11 cellular contexts compared by ENCODE assay signal in genomic region chr10:26540601-26541000, GRCh38.
DNase-seq lines count a peak whose midpoint lies in the region; ATAC-seq and TF ChIP-seq lines count a peak whose summit lies in the region.
"Had no signal": no experiment of that assay in that cellular context is flagged by ENCODE, and none has a peak within 500 bp of the region (broad histone marks: within the 10 kb centered on the region; RNA-seq: fewer than 3 reads in every experiment).

No MANE protein-coding gene starts in this region.

- CTCF ChIA-PET in activated CD4-positive, alpha-beta T cell treated with anti-CD3 and anti-CD28 coated beads, Interleukin-2, amount 10 ng/mL, durations not matched to agents 7 days and 5 days (lab: Charles Lee): no interaction called here
- CTCF ChIA-PET in HEK293T (lab: Yijun Ruan, JAX): no interaction called here
- CTCF ChIA-PET in activated CD8-positive, alpha-beta T cell treated with anti-CD3 and anti-CD28 coated beads for 36 hours (lab: Charles Lee): interaction anchor here (1.4 kb wide), 1 partner anchor 12 kb away, joined by 4 read pairs; no protein-coding TSS in a partner anchor

- H3K9me3 Mint-ChIP-seq in activated CD4-positive, alpha-beta T cell treated with anti-CD3 and anti-CD28 coated beads, Interleukin-2, amount 10 ng/mL, durations not matched to agents 7 days and 5 days: no peaks in the 10 kb centered on the region
- no peaks in the 10 kb centered on the region for H3K9me3 Mint-ChIP-seq in activated CD8-positive, alpha-beta T cell treated with anti-CD3 and anti-CD28 coated beads for 36 hours
- no peaks in the 10 kb centered on the region for H3K9me3 Mint-ChIP-seq in stimulated activated memory B cell treated with anti-CD40 and anti-IgM and Interleukin-4, amounts not matched to agents 10 μg/mL and 1 μg/mL and 100 μg/mL, for 72 hours
- peaks cover 0 to 3% of the 10 kb centered on the region in 2 donors for H3K9me3 Mint-ChIP-seq in activated T-cell treated with anti-CD3 and anti-CD28 coated beads, Interleukin-2, amount 50 U/mL, for 72 hours

- no peaks in the 10 kb centered on the region for H3K27me3 Mint-ChIP-seq in activated CD4-positive, alpha-beta T cell treated with anti-CD3 and anti-CD28 coated beads, Interleukin-2, amount 10 ng/mL, durations not matched to agents 7 days and 5 days
- H3K27me3 Mint-ChIP-seq in activated CD8-positive, alpha-beta T cell treated with anti-CD3 and anti-CD28 coated beads for 36 hours: no peaks in the 10 kb centered on the region
- no peaks in the 10 kb centered on the region for H3K27me3 Mint-ChIP-seq in stimulated activated memory B cell treated with anti-CD40 and anti-IgM and Interleukin-4, amounts not matched to agents 10 μg/mL and 1 μg/mL and 100 μg/mL, for 72 hours
- no peaks in the 10 kb centered on the region for H3K27me3 Mint-ChIP-seq in activated T-cell treated with anti-CD3 and anti-CD28 coated beads, Interleukin-2, amount 50 U/mL, for 72 hours (ENCODE audit: low read depth)

- ATAC-seq in activated CD8-positive, alpha-beta T cell treated with anti-CD3 and anti-CD28 coated beads for 36 hours: peak; percentile 55
- ATAC-seq in stimulated activated memory B cell treated with anti-CD40 and anti-IgM and Interleukin-4, amounts not matched to agents 10 μg/mL and 1 μg/mL and 100 μg/mL, for 72 hours: peak; percentile 68
- no peak for ATAC-seq in HG03097 (IDR thresholded peaks at IDR 0.05; ENCODE audit: low FRiP score, unreplicated experiment)
- no peak for ATAC-seq in HG03045 (IDR thresholded peaks at IDR 0.05; ENCODE audit: unreplicated experiment)
- ATAC-seq in activated T-cell treated with anti-CD3 and anti-CD28 coated beads, Interleukin-2, amount 50 U/mL, for 72 hours (replicated peaks in 1 of 2): no peak
- ATAC-seq: gastroesophageal sphincter, Panc1 had no signal

- H3K27ac Mint-ChIP-seq in activated CD4-positive, alpha-beta T cell treated with anti-CD3 and anti-CD28 coated beads, Interleukin-2, amount 10 ng/mL, durations not matched to agents 7 days and 5 days: no peak overlapping the region
- peak overlapping the region; percentile 25 for H3K27ac Mint-ChIP-seq in activated CD8-positive, alpha-beta T cell treated with anti-CD3 and anti-CD28 coated beads for 36 hours
- H3K27ac Mint-ChIP-seq in stimulated activated memory B cell treated with anti-CD40 and anti-IgM and Interleukin-4, amounts not matched to agents 10 μg/mL and 1 μg/mL and 100 μg/mL, for 72 hours: peak overlapping the region; percentile 78
- H3K27ac Mint-ChIP-seq in activated T-cell treated with anti-CD3 and anti-CD28 coated beads, Interleukin-2, amount 50 U/mL, for 72 hours: no peak overlapping the region

- intact Hi-C loops in activated CD8-positive, alpha-beta T cell treated with anti-CD3 and anti-CD28 coated beads for 36 hours (cut with micrococcal nuclease): no loop called here

- H3K36me3 Mint-ChIP-seq in activated CD4-positive, alpha-beta T cell treated with anti-CD3 and anti-CD28 coated beads, Interleukin-2, amount 10 ng/mL, durations not matched to agents 7 days and 5 days (ENCODE audit: low read depth): peaks cover 60% of the 10 kb centered on the region
- H3K36me3 Mint-ChIP-seq in activated CD8-positive, alpha-beta T cell treated with anti-CD3 and anti-CD28 coated beads for 36 hours (ENCODE audit: low read depth): peaks cover 43% of the 10 kb centered on the region
- H3K36me3 Mint-ChIP-seq in stimulated activated memory B cell treated with anti-CD40 and anti-IgM and Interleukin-4, amounts not matched to agents 10 μg/mL and 1 μg/mL and 100 μg/mL, for 72 hours: peaks cover 61% of the 10 kb centered on the region
- H3K36me3 Mint-ChIP-seq in activated T-cell treated with anti-CD3 and anti-CD28 coated beads, Interleukin-2, amount 50 U/mL, for 72 hours (ENCODE audit: insufficient read depth in 2 of 2): peaks cover 5 to 20% of the 10 kb centered on the region in 2 donors

- POLR2A ChIA-PET in activated CD4-positive, alpha-beta T cell treated with anti-CD3 and anti-CD28 coated beads, Interleukin-2, amount 10 ng/mL, durations not matched to agents 7 days and 5 days (lab: Charles Lee): no interaction called here
- POLR2A ChIA-PET in HEK293T (lab: Yijun Ruan, JAX): no interaction called here
- POLR2A ChIA-PET in activated CD8-positive, alpha-beta T cell treated with anti-CD3 and anti-CD28 coated beads for 36 hours (lab: Charles Lee): no interaction called here

- no peak overlapping the region for H3K4me3 Mint-ChIP-seq in activated CD4-positive, alpha-beta T cell treated with anti-CD3 and anti-CD28 coated beads, Interleukin-2, amount 10 ng/mL, durations not matched to agents 7 days and 5 days
- H3K4me3 Mint-ChIP-seq in activated CD8-positive, alpha-beta T cell treated with anti-CD3 and anti-CD28 coated beads for 36 hours: no peak overlapping the region
- no peak overlapping the region for H3K4me3 Mint-ChIP-seq in stimulated activated memory B cell treated with anti-CD40 and anti-IgM and Interleukin-4, amounts not matched to agents 10 μg/mL and 1 μg/mL and 100 μg/mL, for 72 hours
- H3K4me3 Mint-ChIP-seq in activated T-cell treated with anti-CD3 and anti-CD28 coated beads, Interleukin-2, amount 50 U/mL, for 72 hours: no peak overlapping the region

- TF ChIP-seq CTCF in activated CD8-positive, alpha-beta T cell treated with anti-CD3 and anti-CD28 coated beads for 36 hours (IDR thresholded peaks at IDR 0.05): no peak

- H3K4me1 Mint-ChIP-seq in activated CD4-positive, alpha-beta T cell treated with anti-CD3 and anti-CD28 coated beads, Interleukin-2, amount 10 ng/mL, durations not matched to agents 7 days and 5 days: peaks cover 28% of the 10 kb centered on the region
- peaks cover 39% of the 10 kb centered on the region for H3K4me1 Mint-ChIP-seq in activated CD8-positive, alpha-beta T cell treated with anti-CD3 and anti-CD28 coated beads for 36 hours (ENCODE audit: low read depth)
- H3K4me1 Mint-ChIP-seq in stimulated activated memory B cell treated with anti-CD40 and anti-IgM and Interleukin-4, amounts not matched to agents 10 μg/mL and 1 μg/mL and 100 μg/mL, for 72 hours: peaks cover 48% of the 10 kb centered on the region
- peaks cover 23% of the 10 kb centered on the region for H3K4me1 Mint-ChIP-seq in activated T-cell treated with anti-CD3 and anti-CD28 coated beads, Interleukin-2, amount 50 U/mL, for 72 hours (ENCODE audit: low read depth)

- DNase-seq in activated CD4-positive, alpha-beta T cell treated with anti-CD3 and anti-CD28 coated beads, Interleukin-2, amount 10 ng/mL, durations not matched to agents 7 days and 5 days: peak; percentile 14
- DNase-seq in activated CD4-positive, alpha-beta T cell treated with anti-CD3 and anti-CD28 coated beads, Interleukin-2, amount 50 U/mL, for 48 hours: no peak
- DNase-seq in HEK293T (ENCODE audit: extremely low spot score): peak; percentile 21
- DNase-seq in activated CD8-positive, alpha-beta T cell treated with anti-CD3 and anti-CD28 coated beads for 36 hours: peak; percentile 27
- DNase-seq in activated T-cell treated with anti-CD3 and anti-CD28 coated beads, Interleukin-2, amount 50 U/mL, for 72 hours: no peak
- DNase-seq: activated CD8-positive, alpha-beta memory T cell treated with anti-CD3 and anti-CD28 coated beads for 24 hours had no signal

TF ChIP-seq in HEK293T, 16 proteins besides CTCF, POLR2A, EP300 and RAD21:
- no peak for TF ChIP-seq FOXM1 (IDR thresholded peaks at IDR 0.05; ENCODE audit: borderline replicate concordance)
- no peak for TF ChIP-seq SP1 (IDR thresholded peaks at IDR 0.05)
- TF ChIP-seq ARNT (IDR thresholded peaks at IDR 0.05): no peak
- TF ChIP-seq ELF4 (IDR thresholded peaks at IDR 0.05): no peak

Comparison
In these comparisons a context has a peak if more than half of its experiments do, and no peak if none do; other contexts are left out.
1. DNase-seq: peak in activated CD4-positive, alpha-beta T cell treated with anti-CD3 and anti-CD28 coated beads, Interleukin-2, amount 10 ng/mL, durations not matched to agents 7 days and 5 days (single experiment), HEK293T (single experiment) and activated CD8-positive, alpha-beta T cell treated with anti-CD3 and anti-CD28 coated beads for 36 hours (single experiment); none in activated CD4-positive, alpha-beta T cell treated with anti-CD3 and anti-CD28 coated beads, Interleukin-2, amount 50 U/mL, for 48 hours (0 of 2) and activated T-cell treated with anti-CD3 and anti-CD28 coated beads, Interleukin-2, amount 50 U/mL, for 72 hours (0 of 2).
2. H3K27ac Mint-ChIP-seq: peak in activated CD8-positive, alpha-beta T cell treated with anti-CD3 and anti-CD28 coated beads for 36 hours (single experiment) and stimulated activated memory B cell treated with anti-CD40 and anti-IgM and Interleukin-4, amounts not matched to agents 10 μg/mL and 1 μg/mL and 100 μg/mL, for 72 hours (single experiment); none in activated CD4-positive, alpha-beta T cell treated with anti-CD3 and anti-CD28 coated beads, Interleukin-2, amount 10 ng/mL, durations not matched to agents 7 days and 5 days (single experiment) and activated T-cell treated with anti-CD3 and anti-CD28 coated beads, Interleukin-2, amount 50 U/mL, for 72 hours (single experiment).
3. ATAC-seq: peak in activated CD8-positive, alpha-beta T cell treated with anti-CD3 and anti-CD28 coated beads for 36 hours (single experiment) and stimulated activated memory B cell treated with anti-CD40 and anti-IgM and Interleukin-4, amounts not matched to agents 10 μg/mL and 1 μg/mL and 100 μg/mL, for 72 hours (single experiment); none in HG03097 (single experiment), HG03045 (single experiment) and activated T-cell treated with anti-CD3 and anti-CD28 coated beads, Interleukin-2, amount 50 U/mL, for 72 hours (0 of 2).